ENCODE assay signal across 16 cellular contexts in the genomic region with DNA sequence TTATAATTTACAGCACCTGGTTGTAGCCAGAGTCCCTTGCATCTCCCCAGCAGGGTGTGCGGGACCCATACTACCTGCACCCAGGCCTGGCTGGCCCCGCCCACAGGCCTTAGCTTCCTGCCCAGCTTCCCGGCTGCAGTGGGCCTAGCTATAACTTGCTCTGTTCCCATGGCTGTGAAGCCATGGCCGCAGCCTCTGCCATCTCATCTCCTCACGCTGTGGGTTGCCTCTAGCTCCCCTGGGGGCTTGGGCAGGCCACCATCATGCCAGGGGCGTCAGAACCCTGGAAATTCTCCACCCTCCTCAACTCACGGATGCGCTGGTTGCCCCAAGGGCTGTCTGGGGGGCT. TPM values are rescaled to one million over a fixed set of nuclear protein-coding genes. Genes with fewer than 3 reads are reported as not detected.
DNase-seq lines count a peak whose midpoint lies in the region; ATAC-seq and TF ChIP-seq lines count a peak whose summit lies in the region.
"Had no signal": no experiment of that assay in that cellular context is flagged by ENCODE, and none has a peak within 500 bp of the region (broad histone marks: within the 10 kb centered on the region; RNA-seq: fewer than 3 reads in every experiment).

No MANE protein-coding gene starts in this region.

- WGBS in mesodermal cell (ENCODE audit: insufficient coverage in 2 of 2), 2 experiments, result 82 to 93% methylated on average over 5 to 6 of the region's 8 CpGs
- WGBS in tibial nerve, 2 donors, result 92 to 97% methylated on average over 5 to 8 of the region's 8 CpGs

- no TSS peak for BruUV-seq in Panc1 (replicated peaks; lab: Mats Ljungman, UMichigan)

- no peak for TF ChIP-seq POLR2A in tibial nerve (IDR thresholded peaks at IDR 0.05)

- peak overlapping the region; percentile 86 for H3K27ac ChIP-seq in Panc1 (ENCODE audit: low read length)
- peak overlapping the region; percentile 17 for H3K27ac ChIP-seq in duodenal mucosa (ENCODE audit: low read depth, low read length)
- H3K27ac ChIP-seq in mesodermal cell (ENCODE audit: low read depth, low read length, severe bottlenecking), result peak overlapping the region; percentile 99
- peak overlapping the region in 3 of 4 donors; percentile 15 to 83 (median 76) for H3K27ac ChIP-seq in tibial nerve
- H3K27ac ChIP-seq: SK-N-MC had no signal

- H3K27me3 ChIP-seq in Panc1 (ENCODE audit: control insufficient read depth, insufficient read depth, low read length) (no peaks in the 10 kb centered on the region), duodenal mucosa (ENCODE audit: control insufficient read depth in 1 of 2, insufficient read depth in 2 of 2, low read length in 2 of 2) (no peaks in the 10 kb centered on the region), tibial nerve (no peaks in the 10 kb centered on the region)

- H3K9me3 ChIP-seq in Panc1 (ENCODE audit: control insufficient read depth, insufficient read depth, low read depth, low read length) (no peaks in the 10 kb centered on the region), duodenal mucosa (ENCODE audit: control insufficient read depth in 1 of 2, low read length in 2 of 2) (no peaks in the 10 kb centered on the region), mesodermal cell (ENCODE audit: control insufficient read depth, low read length) (no peaks in the 10 kb centered on the region), tibial nerve (no peaks in the 10 kb centered on the region)

- intact Hi-C loops in Panc1 (cut with micrococcal nuclease; ENCODE audit: unreplicated experiment), result no loop called here

- no peak for ATAC-seq in Panc1
- ATAC-seq in HG02678 (IDR thresholded peaks at IDR 0.05; ENCODE audit: unreplicated experiment), result no peak
- ATAC-seq: stimulated activated effector memory CD8-positive, alpha-beta T cell treated with anti-CD3 and anti-CD28 coated beads, Interleukin-12 subunit alpha, Interleukin-12 subunit beta, amount 100 ng/mL, for 72 hours had no signal

- H3K4me3 ChIP-seq in Panc1 (ENCODE audit: low read depth in 2 of 2, low read length in 2 of 2), result no peak overlapping the region
- H3K4me3 ChIP-seq in duodenal mucosa (ENCODE audit: low read depth in 1 of 2, low read length in 2 of 2), result no peak overlapping the region
- no peak overlapping the region for H3K4me3 ChIP-seq in mesodermal cell (ENCODE audit: extremely low read depth, insufficient read depth, low read length, poor library complexity, severe bottlenecking)
- no peak overlapping the region for H3K4me3 ChIP-seq in tibial nerve
- H3K4me3 ChIP-seq: SK-N-MC had no signal

- in situ Hi-C loops in Panc1 (cut with HindIII; ENCODE audit: low pct_unique_long_range_greater_than_20kb, low sequenced_read_pairs), result no loop called here

- H3K36me3 ChIP-seq in Panc1 (ENCODE audit: control insufficient read depth, insufficient read depth, low read length) (no peaks in the 10 kb centered on the region), duodenal mucosa (ENCODE audit: control insufficient read depth in 1 of 2, insufficient read depth in 2 of 2, low read length in 2 of 2) (no peaks in the 10 kb centered on the region), mesodermal cell (ENCODE audit: control insufficient read depth, insufficient read depth, low read length) (no peaks in the 10 kb centered on the region), tibial nerve (no peaks in the 10 kb centered on the region)

- POLR2A ChIA-PET in Panc1 (lab: Charles Lee), result no interaction called here

- DNase-seq in Panc1 (ENCODE audit: low read depth, low spot score) (no peak), tibial nerve (ENCODE audit: low spot score in 2 of 2) (no peak), H4 (ENCODE audit: low spot score) (no peak), Ammon's horn (ENCODE audit: low spot score) (no peak)
- DNase-seq: activated B cell treated with CpG ODN at 0.5 μM for 24 hours; activated naive CD4-positive, alpha-beta T cell treated with anti-CD3 and anti-CD28 coated beads, Interleukin-2, amount 10 ng/mL, durations not matched to agents 7 days and 5 days; CD4-positive, CD25-positive, alpha-beta regulatory T cell; erythroblast; NCI-H2081; NCI-H82; stimulated activated CD4-positive, alpha-beta T cell treated with anti-CD3 and anti-CD28 coated beads, Interleukin-4, amount 100 ng/mL, for 1 hour had no signal

- H3K9ac ChIP-seq in duodenal mucosa (ENCODE audit: low read depth in 1 of 2, low read length in 2 of 2), result no peak overlapping the region

- TF ChIP-seq EP300 in tibial nerve (IDR thresholded peaks at IDR 0.05), result no peak

- CTCF ChIA-PET in Panc1 (lab: Charles Lee), result no interaction called here

- TF ChIP-seq CTCF in Panc1 (IDR thresholded peaks at IDR 0.05), result no peak
- no peak for TF ChIP-seq CTCF in tibial nerve (IDR thresholded peaks at IDR 0.05)

- H3K4me1 ChIP-seq in Panc1 (ENCODE audit: control insufficient read depth, insufficient read depth, low read length), result peaks cover 27% of the 10 kb centered on the region
- peaks cover 0 to 5% of the 10 kb centered on the region in 2 donors for H3K4me1 ChIP-seq in duodenal mucosa (ENCODE audit: control insufficient read depth in 1 of 2, insufficient read depth in 2 of 2, low read length in 2 of 2)
- peaks cover 53% of the 10 kb centered on the region for H3K4me1 ChIP-seq in mesodermal cell (ENCODE audit: control insufficient read depth, insufficient read depth, low read length, poor library complexity, severe bottlenecking)
- peaks cover 0 to 46% (median 26%) of the 10 kb centered on the region in 4 donors for H3K4me1 ChIP-seq in tibial nerve

RNA-seq across cellular contexts. Expression of a gene that starts 26.1 kb away (rescaled TPM):
- total RNA-seq in Panc1 (2021; ENCODE audit: unreplicated experiment) (8.4 TPM), tibial nerve (100 to 1,000 TPM in 1 of 4 donors, 10 to 100 TPM in 3; 45.3 to 135 (median 76.2) TPM)
- polyA plus RNA-seq in Panc1 (2012; ENCODE audit: insufficient read length), result 7.4 TPM
- polyA plus RNA-seq in mesodermal cell (2013, experiment 1 of 2), result 30.0 TPM
- polyA plus RNA-seq in mesodermal cell (2013, experiment 2 of 2), result 20.3 TPM
- 0.41 and 1.5 TPM in 2 replicates for total RNA-seq in H4 (2014; rRNA removed; shearing (Covaris generic))
- total RNA-seq: activated B cell treated with CpG ODN at 0.5 μM for 24 hours had no signal
- polyA plus RNA-seq: CD4-positive, CD25-positive, alpha-beta regulatory T cell had no signal

Comparison
In these comparisons a context has a peak if more than half of its experiments do, and no peak if none do; other contexts are left out.
1. H3K27ac ChIP-seq: peak in every context shown above with its lines; median percentile 99 in mesodermal cell; 86 in Panc1; 76 in tibial nerve; 17 in duodenal mucosa.